35 cellular contexts compared by ENCODE assay signal in genomic region chr11:76878014-76878413, GRCh38.
"Had no signal": no experiment of that assay in that cellular context is flagged by ENCODE, and none has a peak within 500 bp of the region (broad histone marks: within the 10 kb centered on the region; RNA-seq: fewer than 3 reads in every experiment).

No MANE protein-coding gene starts in this region.

- H3K27ac ChIP-seq: KMS-11 had no signal

- H3K9ac ChIP-seq: KMS-11 had no signal

- H3K4me3 ChIP-seq: MG63 had no signal

- H3K36me3 ChIP-seq: MG63 had no signal

- DNase-seq: Karpas-422, Kasumi-1, MG63, MM.1S, MV-4-11, NCI-H1048, NCI-H1092, NCI-H1092 treated with DMSO at 0.1 percent for 48 hours, NCI-H1105, NCI-H1105 treated with DMSO at 0.1 percent for 48 hours, NCI-H1417, NCI-H1417 treated with DMSO at 0.1 percent for 48 hours, NCI-H1436, NCI-H1436 treated with DMSO at 0.1 percent for 48 hours, NCI-H146, NCI-H1694, NCI-H1694 treated with DMSO at 0.1 percent for 48 hours, NCI-H187, NCI-H187 treated with DMSO at 0.1 percent for 48 hours, NCI-H1930, NCI-H2029, NCI-H2029 treated with DMSO at 0.1 percent for 48 hours, NCI-H2081, NCI-H2081 treated with DMSO at 0.1 percent for 48 hours, NCI-H2107, NCI-H2171, NCI-H2171 treated with DMSO at 0.1 percent for 48 hours, NCI-H2227 treated with DMSO at 0.1 percent for 48 hours, NCI-H226, NCI-H345, NCI-H446, NCI-H446 treated with DMSO at 0.1 percent for 48 hours, NCI-H510A, NCI-H510A treated with DMSO at 0.1 percent for 48 hours had no signal

- H3K9me3 ChIP-seq: MG63 had no signal

- H3K27me3 ChIP-seq: MG63 had no signal

- H3K4me2 ChIP-seq: KMS-11 had no signal
